Comparison of ENCODE assay signal across 8 cellular contexts in genomic region chr11:128772814-128773213, GRCh38.
DNase-seq lines count a peak whose midpoint lies in the region; ATAC-seq and TF ChIP-seq lines count a peak whose summit lies in the region.

No MANE protein-coding gene starts in this region.

- peaks cover 40% of the 10 kb centered on the region for H3K4me1 Mint-ChIP-seq in T-helper 1 cell treated with Interleukin-12 subunit alpha and Interleukin-12 subunit beta and Interleukin-4 antibody, amounts not matched to agents 30 μg/mL and 1 μg/mL, for 36 hours (ENCODE audit: low read depth)

- ATAC-seq in body of pancreas (peak; percentile 58), GM19395 (IDR thresholded peaks at IDR 0.05; ENCODE audit: unreplicated experiment) (no peak)

- H3K27ac ChIP-seq in body of pancreas (no peak overlapping the region), spleen (peak overlapping the region; percentile 35 to 81 (median 69))

- DNase-seq in DMS153 treated with DMSO at 0.1 percent for 48 hours (lab: John Stamatoyannopoulos, UW; ENCODE audit: unreplicated experiment) (peak; percentile 83), body of pancreas (peak; percentile 51 to 73 (median 66)), spleen (peak; percentile 94), NCI-H128 (lab: John Stamatoyannopoulos, UW; ENCODE audit: unreplicated experiment) (no peak), NCI-H2196 treated with DMSO at 0.1 percent for 48 hours (lab: John Stamatoyannopoulos, UW; ENCODE audit: unreplicated experiment) (no peak), NCI-H2196 (lab: John Stamatoyannopoulos, UW; ENCODE audit: unreplicated experiment) (no peak)

- TF ChIP-seq POLR2A in body of pancreas (IDR thresholded peaks at IDR 0.05) (no peak), spleen (IDR thresholded peaks at IDR 0.05) (no peak)

- H3K9me3 Mint-ChIP-seq in T-helper 1 cell treated with Interleukin-12 subunit alpha and Interleukin-12 subunit beta and Interleukin-4 antibody, amounts not matched to agents 30 μg/mL and 1 μg/mL, for 36 hours = no peaks in the 10 kb centered on the region

- H3K4me1 ChIP-seq in body of pancreas = peaks cover 14% of the 10 kb centered on the region
- H3K4me1 ChIP-seq in spleen = peaks cover 32 to 79% (median 61%) of the 10 kb centered on the region in 6 donors

- no peaks in the 10 kb centered on the region for H3K27me3 Mint-ChIP-seq in T-helper 1 cell treated with Interleukin-12 subunit alpha and Interleukin-12 subunit beta and Interleukin-4 antibody, amounts not matched to agents 30 μg/mL and 1 μg/mL, for 36 hours (ENCODE audit: low read depth)

- H3K27ac Mint-ChIP-seq in T-helper 1 cell treated with Interleukin-12 subunit alpha and Interleukin-12 subunit beta and Interleukin-4 antibody, amounts not matched to agents 30 μg/mL and 1 μg/mL, for 36 hours = peak overlapping the region; percentile 69

- 44 to 55% methylated on average over 12 of the region's 12 CpGs for WGBS in body of pancreas, 2 donors
- WGBS in spleen, 5 donors = 19 to 28% (median 27%) methylated on average over 9 to 12 of the region's 12 CpGs

- intact Hi-C loops in body of pancreas (cut with DNase I) (loop anchor here (10.0 kb wide), 1 partner anchor 78 kb away; the partner anchor contains the start of gene FLI1), spleen (cut with DNase I; ENCODE audit: low total_unique reads) (loop anchor here (10.0 kb wide), 1 partner anchor 92 kb away; the partner anchor contains the start of gene KCNJ1)

- H3K9me3 ChIP-seq in body of pancreas (no peaks in the 10 kb centered on the region), spleen (no peaks in the 10 kb centered on the region)

- H3K4me3 Mint-ChIP-seq in T-helper 1 cell treated with Interleukin-12 subunit alpha and Interleukin-12 subunit beta and Interleukin-4 antibody, amounts not matched to agents 30 μg/mL and 1 μg/mL, for 36 hours = no peak overlapping the region

- H3K27me3 ChIP-seq in body of pancreas (no peaks in the 10 kb centered on the region), spleen (replicated peaks in 1 of 7) (no peaks in the 10 kb centered on the region)

- no peak for TF ChIP-seq CTCF in body of pancreas (IDR thresholded peaks at IDR 0.05)
- TF ChIP-seq CTCF in spleen (IDR thresholded peaks at IDR 0.05 in 8 of 11, conservative IDR thresholded peaks at IDR 0.05 in 3 of 11) = no peak

- H3K4me3 ChIP-seq in body of pancreas = no peak overlapping the region
- peak overlapping the region in 1 of 8 donors; percentile 24 for H3K4me3 ChIP-seq in spleen

- peaks cover 62% of the 10 kb centered on the region for H3K36me3 Mint-ChIP-seq in T-helper 1 cell treated with Interleukin-12 subunit alpha and Interleukin-12 subunit beta and Interleukin-4 antibody, amounts not matched to agents 30 μg/mL and 1 μg/mL, for 36 hours (ENCODE audit: low read depth)

- H3K36me3 ChIP-seq in body of pancreas (replicated peaks in 1 of 2; ENCODE audit: insufficient read depth in 1 of 2, low read depth in 2 of 2) = no peaks in the 10 kb centered on the region
- H3K36me3 ChIP-seq in spleen = peaks cover 0 to 100% (median 82%) of the 10 kb centered on the region in 6 donors

Comparison
In these comparisons a context has a peak if more than half of its experiments do, and no peak if none do; other contexts are left out.
1. DNase-seq: peak in DMS153 treated with DMSO at 0.1 percent for 48 hours (single experiment), body of pancreas (4 of 4) and spleen (single experiment); none in NCI-H128 (single experiment), NCI-H2196 treated with DMSO at 0.1 percent for 48 hours (single experiment) and NCI-H2196 (single experiment).
2. H3K27ac ChIP-seq: peak in spleen (8 of 8); none in body of pancreas (0 of 4).